10 cellular contexts compared by ENCODE assay signal in genomic region chr2:215736653-215737290, GRCh38.
A peak's percentile ranks its signal among the peaks of the same experiment; 100 is the strongest.
DNase-seq lines count a peak whose midpoint lies in the region; ATAC-seq and TF ChIP-seq lines count a peak whose summit lies in the region.
"Had no signal": no experiment of that assay in that cellular context is flagged by ENCODE, and none has a peak within 500 bp of the region (broad histone marks: within the 10 kb centered on the region; RNA-seq: fewer than 3 reads in every experiment).

No MANE protein-coding gene starts in this region.

- peaks cover 13% of the 10 kb centered on the region for H3K9me3 ChIP-seq in endodermal cell (ENCODE audit: control insufficient read depth, low read length)

- H3K4me1 Mint-ChIP-seq in endodermal cell (peaks cover 32% of the 10 kb centered on the region), nephron (peaks cover 21% of the 10 kb centered on the region)
- H3K4me1 Mint-ChIP-seq: activated B cell treated with CpG ODN at 0.5 μM for 24 hours had no signal

- H3K4me1 ChIP-seq in endodermal cell (ENCODE audit: control insufficient read depth, insufficient read depth, low read length) = peaks cover 3% of the 10 kb centered on the region

- H3K36me3 Mint-ChIP-seq in endodermal cell (ENCODE audit: low read depth) (peaks cover 2% of the 10 kb centered on the region), nephron (ENCODE audit: low read depth) (no peaks in the 10 kb centered on the region)

- TF ChIP-seq CTCF in NB4 (IDR thresholded peaks at IDR 0.05; ENCODE audit: low read depth, low read length) (no peak), endodermal cell (conservative IDR thresholded peaks at IDR 0.05) (peak; percentile 76), nephron (IDR thresholded peaks at IDR 0.05; ENCODE audit: unreplicated experiment in 3 of 3) (peak in 2 of 3 experiments; percentile 22 to 27)

- no peaks in the 10 kb centered on the region for H3K27me3 Mint-ChIP-seq in endodermal cell (ENCODE audit: insufficient read depth)
- no peaks in the 10 kb centered on the region for H3K27me3 Mint-ChIP-seq in nephron (ENCODE audit: low read depth)

- peaks cover 13% of the 10 kb centered on the region for H3K9me3 Mint-ChIP-seq in endodermal cell
- peaks cover 25% of the 10 kb centered on the region for H3K9me3 Mint-ChIP-seq in nephron

- TF ChIP-seq POLR2A in NB4 (IDR thresholded peaks at IDR 0.05; ENCODE audit: extremely low read depth, insufficient read length) = no peak

- DNase-seq in ELF-1 (ENCODE audit: low read depth, low spot score) (peak; percentile 27), NB4 (ENCODE audit: low read depth) (peak; percentile 9), endodermal cell (peak; percentile 67), NCI-H1417 (lab: John Stamatoyannopoulos, UW) (no peak), mesenteric fat pad (ENCODE audit: low spot score) (no peak), NCI-H1694 (lab: John Stamatoyannopoulos, UW) (no peak)
- DNase-seq: activated B cell treated with CpG ODN at 0.5 μM for 24 hours; activated naive CD4-positive, alpha-beta T cell treated with Interleukin-2 at 50 U/mL for 16 hours had no signal

- H3K4me3 ChIP-seq in NB4 (ENCODE audit: low read depth, low read length) (no peak overlapping the region), endodermal cell (ENCODE audit: low read length) (no peak overlapping the region)

- no peak overlapping the region for H3K4me3 Mint-ChIP-seq in endodermal cell
- no peak overlapping the region for H3K4me3 Mint-ChIP-seq in nephron
- H3K4me3 Mint-ChIP-seq: activated B cell treated with CpG ODN at 0.5 μM for 24 hours had no signal

- H3K9ac ChIP-seq in endodermal cell (ENCODE audit: extremely low read depth, low read length, poor library complexity, severe bottlenecking) = no peak overlapping the region

- H3K27ac Mint-ChIP-seq in endodermal cell (no peak overlapping the region), nephron (peak overlapping the region in 2 of 3 experiments; percentile 15 to 71)
- H3K27ac Mint-ChIP-seq: activated B cell treated with CpG ODN at 0.5 μM for 24 hours had no signal

- no peaks in the 10 kb centered on the region for H3K36me3 ChIP-seq in endodermal cell (ENCODE audit: control insufficient read depth, insufficient read depth, low read length)

- no peaks in the 10 kb centered on the region for H3K27me3 ChIP-seq in endodermal cell (ENCODE audit: control insufficient read depth, insufficient read depth, low read length, poor library complexity, severe bottlenecking)

- 66 to 81% methylated on average over 4 of the region's 4 CpGs for WGBS in endodermal cell (ENCODE audit: insufficient coverage in 1 of 2, insufficient read length in 1 of 2), 2 experiments

- no peak for ATAC-seq in GM21737 (IDR thresholded peaks at IDR 0.05; ENCODE audit: unreplicated experiment)

- H3K27ac ChIP-seq in endodermal cell (ENCODE audit: low read depth, low read length) = no peak overlapping the region

Comparison
In these comparisons a context has a peak if more than half of its experiments do, and no peak if none do; other contexts are left out.
1. DNase-seq: peak in ELF-1 (single experiment), NB4 (single experiment) and endodermal cell (single experiment); none in NCI-H1417 (0 of 3), mesenteric fat pad (single experiment) and NCI-H1694 (single experiment).